8 cellular contexts compared by ENCODE assay signal in genomic region chr3:177359601-177360357, GRCh38.
A peak's percentile ranks its signal among the peaks of the same experiment; 100 is the strongest.
DNase-seq lines count a peak whose midpoint lies in the region; ATAC-seq and TF ChIP-seq lines count a peak whose summit lies in the region.

No MANE protein-coding gene starts in this region.

- peak; percentile 18; the same call in 1 of the 2 replicates for TF ChIP-seq CTCF in LNCaP clone FGC (IDR thresholded peaks at IDR 0.05; ENCODE audit: control insufficient read depth, extremely low read depth, insufficient read depth)

- ATAC-seq in natural killer cell treated with Interleukin-12 subunit alpha and Interleukin-12 subunit beta and Interleukin-15 and Interleukin-18, amount 100 ng/mL, for 72 hours, result peak; percentile 85 to 87

- H3K4me3 ChIP-seq in LNCaP clone FGC (ENCODE audit: low read depth, low read length), result no peak overlapping the region; the same call in 1 of the 2 replicates

- peaks cover 3% of the 10 kb centered on the region for H3K9me3 Mint-ChIP-seq in natural killer cell treated with Interleukin-12 subunit alpha and Interleukin-12 subunit beta and Interleukin-15 and Interleukin-18, amount 100 ng/mL, for 72 hours

- peak; percentile 98 for DNase-seq in EH (ENCODE audit: low read depth)
- peak; percentile 99 for DNase-seq in H4 (ENCODE audit: low spot score)
- peak; percentile 99 for DNase-seq in LNCaP clone FGC (ENCODE audit: low read depth)
- peak; percentile 100 for DNase-seq in RPMI8226
- DNase-seq in activated T-helper 9 cell treated with anti-CD3 and anti-CD28 coated beads, Interleukin-2, amount 50 U/mL, for 16 hours (ENCODE audit: low read depth), result peak; percentile 92
- peak; percentile 100 for DNase-seq in fibroblast of peridontal ligament (ENCODE audit: extremely low read depth)
- peak; percentile 94 for DNase-seq in natural killer cell treated with Interleukin-12 subunit alpha and Interleukin-12 subunit beta and Interleukin-15 and Interleukin-18, amount 100 ng/mL, for 72 hours (ENCODE audit: low spot score)
- peak; percentile 92 for DNase-seq in stimulated activated naive CD4-positive, alpha-beta T cell treated with Interleukin-2 at 50 U/mL for 16 hours (lab: John Stamatoyannopoulos, UW)

- peak overlapping the region; percentile 89 for H3K4me3 Mint-ChIP-seq in natural killer cell treated with Interleukin-12 subunit alpha and Interleukin-12 subunit beta and Interleukin-15 and Interleukin-18, amount 100 ng/mL, for 72 hours

- no peaks in the 10 kb centered on the region for H3K27me3 Mint-ChIP-seq in natural killer cell treated with Interleukin-12 subunit alpha and Interleukin-12 subunit beta and Interleukin-15 and Interleukin-18, amount 100 ng/mL, for 72 hours

- peak overlapping the region; percentile 91 to 94 for H3K27ac Mint-ChIP-seq in natural killer cell treated with Interleukin-12 subunit alpha and Interleukin-12 subunit beta and Interleukin-15 and Interleukin-18, amount 100 ng/mL, for 72 hours

- peaks cover 53 to 59% of the 10 kb centered on the region in 2 donors for H3K4me1 Mint-ChIP-seq in natural killer cell treated with Interleukin-12 subunit alpha and Interleukin-12 subunit beta and Interleukin-15 and Interleukin-18, amount 100 ng/mL, for 72 hours (ENCODE audit: low read depth in 2 of 2)

- no peaks in the 10 kb centered on the region for H3K36me3 Mint-ChIP-seq in natural killer cell treated with Interleukin-12 subunit alpha and Interleukin-12 subunit beta and Interleukin-15 and Interleukin-18, amount 100 ng/mL, for 72 hours
